In genomic region chr6:147298461-147298860, GRCh38 we compare ENCODE assay signal across 23 cellular contexts.
DNase-seq lines count a peak whose midpoint lies in the region; ATAC-seq and TF ChIP-seq lines count a peak whose summit lies in the region.
"Had no signal": no experiment of that assay in that cellular context is flagged by ENCODE, and none has a peak within 500 bp of the region (broad histone marks: within the 10 kb centered on the region; RNA-seq: fewer than 3 reads in every experiment).

No MANE protein-coding gene starts in this region.

- no peak for DNase-seq in activated CD4-positive, alpha-beta memory T cell treated with anti-CD3 and anti-CD28 coated beads for 36 hours
- no peak for DNase-seq in activated CD4-positive, alpha-beta memory T cell treated with anti-CD3 and anti-CD28 coated beads, Interleukin-2, amount 10 ng/mL, durations not matched to agents 7 days and 5 days
- peak; percentile 51 for DNase-seq in ELR (ENCODE audit: low read depth)
- no peak for DNase-seq in left lobe of liver (ENCODE audit: low spot score)
- DNase-seq in transverse colon: no peak
- no peak for DNase-seq in activated CD4-positive, CD25-positive, alpha-beta regulatory T cell (lab: John Stamatoyannopoulos, UW)
- no peak for DNase-seq in glutamatergic neuron
- DNase-seq: brain microvascular endothelial cell; DMS53; GF-D8; H7; hippocampal formation; NCI-H1694 treated with DMSO at 0.1 percent for 48 hours; NCI-H2171; NCI-H524; pancreas; right cardiac atrium; SIG-M5; stimulated activated CD4-positive, alpha-beta T cell treated with anti-CD3 and anti-CD28 coated beads, Interleukin-12 subunit alpha, Interleukin-12 subunit beta, amount 100 ng/mL, for 4 hours had no signal

- intact Hi-C loops in activated CD4-positive, alpha-beta memory T cell treated with anti-CD3 and anti-CD28 coated beads for 36 hours (cut with micrococcal nuclease): loop anchor here (1.0 to 2.0 kb wide), 2 partner anchors 16 to 30 kb away; no protein-coding TSS in a partner anchor
- intact Hi-C loops in transverse colon (cut with DNase I; ENCODE audit: low total_unique reads): no loop called here

- peaks cover 75% of the 10 kb centered on the region for H3K36me3 Mint-ChIP-seq in activated CD4-positive, alpha-beta memory T cell treated with anti-CD3 and anti-CD28 coated beads for 36 hours
- peaks cover 51% of the 10 kb centered on the region for H3K36me3 Mint-ChIP-seq in activated CD4-positive, alpha-beta memory T cell treated with anti-CD3 and anti-CD28 coated beads, Interleukin-2, amount 10 ng/mL, durations not matched to agents 7 days and 5 days (ENCODE audit: low read depth)
- H3K36me3 Mint-ChIP-seq in activated T-helper 17 cell treated with anti-CD3 and anti-CD28 coated beads, Interleukin-2, amount 50 U/mL, for 72 hours (ENCODE audit: low read depth): peaks cover 39% of the 10 kb centered on the region
- H3K36me3 Mint-ChIP-seq in glutamatergic neuron (ENCODE audit: unreplicated experiment): peaks cover 38% of the 10 kb centered on the region

- no peaks in the 10 kb centered on the region for H3K27me3 Mint-ChIP-seq in activated CD4-positive, alpha-beta memory T cell treated with anti-CD3 and anti-CD28 coated beads for 36 hours
- no peaks in the 10 kb centered on the region for H3K27me3 Mint-ChIP-seq in activated CD4-positive, alpha-beta memory T cell treated with anti-CD3 and anti-CD28 coated beads, Interleukin-2, amount 10 ng/mL, durations not matched to agents 7 days and 5 days
- H3K27me3 Mint-ChIP-seq in activated T-helper 17 cell treated with anti-CD3 and anti-CD28 coated beads, Interleukin-2, amount 50 U/mL, for 72 hours: no peaks in the 10 kb centered on the region
- no peaks in the 10 kb centered on the region for H3K27me3 Mint-ChIP-seq in glutamatergic neuron (ENCODE audit: unreplicated experiment)
- H3K27me3 Mint-ChIP-seq: type B pancreatic cell had no signal

- H3K4me3 ChIP-seq in transverse colon: no peak overlapping the region
- H3K4me3 ChIP-seq: pancreas had no signal

- TF ChIP-seq POLR2A in transverse colon (IDR thresholded peaks at IDR 0.05): no peak

- POLR2A ChIA-PET in activated CD4-positive, alpha-beta memory T cell treated with anti-CD3 and anti-CD28 coated beads for 36 hours (lab: Charles Lee): no interaction called here
- POLR2A ChIA-PET in activated CD4-positive, alpha-beta memory T cell treated with anti-CD3 and anti-CD28 coated beads, Interleukin-2, amount 10 ng/mL, durations not matched to agents 7 days and 5 days (lab: Charles Lee): no interaction called here

- H3K4me3 Mint-ChIP-seq in activated CD4-positive, alpha-beta memory T cell treated with anti-CD3 and anti-CD28 coated beads for 36 hours: no peak overlapping the region
- H3K4me3 Mint-ChIP-seq in activated CD4-positive, alpha-beta memory T cell treated with anti-CD3 and anti-CD28 coated beads, Interleukin-2, amount 10 ng/mL, durations not matched to agents 7 days and 5 days: no peak overlapping the region
- H3K4me3 Mint-ChIP-seq in activated T-helper 17 cell treated with anti-CD3 and anti-CD28 coated beads, Interleukin-2, amount 50 U/mL, for 72 hours: peak overlapping the region; percentile 31
- no peak overlapping the region for H3K4me3 Mint-ChIP-seq in glutamatergic neuron (ENCODE audit: unreplicated experiment)
- H3K4me3 Mint-ChIP-seq: nephron, type B pancreatic cell had no signal

- no peak for TF ChIP-seq EP300 in transverse colon (IDR thresholded peaks at IDR 0.05; ENCODE audit: low read depth)

- WGBS in transverse colon (ENCODE audit: low coverage in 1 of 2), 2 donors: 75 to 76% methylated on average over 2 of the region's 2 CpGs

- peaks cover 23% of the 10 kb centered on the region for H3K4me1 Mint-ChIP-seq in activated CD4-positive, alpha-beta memory T cell treated with anti-CD3 and anti-CD28 coated beads for 36 hours (ENCODE audit: low read depth)
- H3K4me1 Mint-ChIP-seq in activated CD4-positive, alpha-beta memory T cell treated with anti-CD3 and anti-CD28 coated beads, Interleukin-2, amount 10 ng/mL, durations not matched to agents 7 days and 5 days: peaks cover 14% of the 10 kb centered on the region
- peaks cover 20% of the 10 kb centered on the region for H3K4me1 Mint-ChIP-seq in activated T-helper 17 cell treated with anti-CD3 and anti-CD28 coated beads, Interleukin-2, amount 50 U/mL, for 72 hours
- no peaks in the 10 kb centered on the region for H3K4me1 Mint-ChIP-seq in glutamatergic neuron (ENCODE audit: low read depth, unreplicated experiment)
- H3K4me1 Mint-ChIP-seq: nephron had no signal

- in situ Hi-C loops in transverse colon (cut with MboI; ENCODE audit: low pct_ligation_motif_present in 1 of 4, low pct_unique_long_range_greater_than_20kb in 1 of 4, low sequenced_read_pairs in 3 of 4): loop anchor here in 2 of 4 donors (25.0 kb wide), 1 partner anchor 436 kb away; no protein-coding TSS in a partner anchor

- peak; percentile 83 for ATAC-seq in activated T-helper 17 cell treated with anti-CD3 and anti-CD28 coated beads, Interleukin-2, amount 50 U/mL, for 72 hours (replicated peaks)
- ATAC-seq in left lobe of liver: peak; percentile 11
- ATAC-seq: esophagus mucosa, right cardiac atrium had no signal

- CTCF ChIA-PET in activated CD4-positive, alpha-beta memory T cell treated with anti-CD3 and anti-CD28 coated beads for 36 hours (lab: Charles Lee): no interaction called here
- CTCF ChIA-PET in activated CD4-positive, alpha-beta memory T cell treated with anti-CD3 and anti-CD28 coated beads, Interleukin-2, amount 10 ng/mL, durations not matched to agents 7 days and 5 days (lab: Charles Lee): no interaction called here

- peaks cover 0 to 44% (median 14%) of the 10 kb centered on the region in 4 donors for H3K36me3 ChIP-seq in transverse colon

- TF ChIP-seq CTCF in transverse colon (IDR thresholded peaks at IDR 0.05): no peak
- TF ChIP-seq CTCF in glutamatergic neuron (IDR thresholded peaks at IDR 0.05; ENCODE audit: partially characterized antibody, unreplicated experiment): no peak

- H3K9me3 ChIP-seq in transverse colon: peaks cover 11 to 13% of the 10 kb centered on the region in 2 donors
- H3K9me3 ChIP-seq: pancreas had no signal

- H3K4me1 ChIP-seq in transverse colon: no peaks in the 10 kb centered on the region
- H3K4me1 ChIP-seq: pancreas had no signal

- peak overlapping the region; percentile 7 for H3K27ac Mint-ChIP-seq in activated CD4-positive, alpha-beta memory T cell treated with anti-CD3 and anti-CD28 coated beads for 36 hours
- H3K27ac Mint-ChIP-seq in activated CD4-positive, alpha-beta memory T cell treated with anti-CD3 and anti-CD28 coated beads, Interleukin-2, amount 10 ng/mL, durations not matched to agents 7 days and 5 days: no peak overlapping the region
- H3K27ac Mint-ChIP-seq in activated T-helper 17 cell treated with anti-CD3 and anti-CD28 coated beads, Interleukin-2, amount 50 U/mL, for 72 hours: peak overlapping the region; percentile 79
- no peak overlapping the region for H3K27ac Mint-ChIP-seq in glutamatergic neuron (ENCODE audit: unreplicated experiment)
- H3K27ac Mint-ChIP-seq: nephron, type B pancreatic cell had no signal

- no peaks in the 10 kb centered on the region for H3K27me3 ChIP-seq in transverse colon
- H3K27me3 ChIP-seq: brain microvascular endothelial cell, pancreas had no signal

- no peak overlapping the region for H3K27ac ChIP-seq in transverse colon
- H3K27ac ChIP-seq: brain microvascular endothelial cell, pancreas had no signal

- peaks cover 63% of the 10 kb centered on the region for H3K9me3 Mint-ChIP-seq in activated CD4-positive, alpha-beta memory T cell treated with anti-CD3 and anti-CD28 coated beads for 36 hours
- H3K9me3 Mint-ChIP-seq in activated CD4-positive, alpha-beta memory T cell treated with anti-CD3 and anti-CD28 coated beads, Interleukin-2, amount 10 ng/mL, durations not matched to agents 7 days and 5 days: peaks cover 36% of the 10 kb centered on the region
- H3K9me3 Mint-ChIP-seq in activated T-helper 17 cell treated with anti-CD3 and anti-CD28 coated beads, Interleukin-2, amount 50 U/mL, for 72 hours: peaks cover 24% of the 10 kb centered on the region
- no peaks in the 10 kb centered on the region for H3K9me3 Mint-ChIP-seq in glutamatergic neuron (ENCODE audit: unreplicated experiment)

Comparison
In these comparisons a context has a peak if more than half of its experiments do, and no peak if none do; other contexts are left out.
1. H3K27ac Mint-ChIP-seq: peak in activated CD4-positive, alpha-beta memory T cell treated with anti-CD3 and anti-CD28 coated beads for 36 hours (single experiment) and activated T-helper 17 cell treated with anti-CD3 and anti-CD28 coated beads, Interleukin-2, amount 50 U/mL, for 72 hours (single experiment); none in activated CD4-positive, alpha-beta memory T cell treated with anti-CD3 and anti-CD28 coated beads, Interleukin-2, amount 10 ng/mL, durations not matched to agents 7 days and 5 days (single experiment) and glutamatergic neuron (single experiment).